Comparison of ENCODE assay signal across 15 cellular contexts in the genomic region with DNA sequence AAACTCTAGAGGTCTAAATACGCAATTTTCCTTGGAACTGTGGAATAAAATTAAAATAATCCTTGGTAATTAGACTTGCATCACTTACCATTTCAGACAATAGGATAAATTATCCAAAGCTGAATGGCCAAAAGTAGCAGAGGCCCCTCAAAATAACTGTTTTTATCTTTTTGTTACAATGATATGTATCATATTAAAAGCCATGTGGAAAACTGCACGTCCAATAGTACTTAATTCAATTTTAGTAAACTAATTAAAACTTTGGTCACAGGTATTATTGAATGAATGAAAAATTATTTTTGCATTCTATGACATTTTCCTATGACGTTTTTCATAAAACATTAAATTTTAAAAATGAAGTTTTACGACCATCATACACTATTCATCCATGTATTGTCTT.
DNase-seq lines count a peak whose midpoint lies in the region; ATAC-seq and TF ChIP-seq lines count a peak whose summit lies in the region.
"Had no signal": no experiment of that assay in that cellular context is flagged by ENCODE, and none has a peak within 500 bp of the region (broad histone marks: within the 10 kb centered on the region; RNA-seq: fewer than 3 reads in every experiment).

No MANE protein-coding gene starts in this region.

- H3K36me3 ChIP-seq in neural progenitor cell: peaks cover 19% of the 10 kb centered on the region

- H3K79me2 ChIP-seq in neural progenitor cell (ENCODE audit: low read depth): peaks cover 16% of the 10 kb centered on the region

- no peak overlapping the region for H2AFZ ChIP-seq in neural progenitor cell (replicated peaks)
- H2AFZ ChIP-seq: GM23248 had no signal

- H3F3A ChIP-seq in neural progenitor cell (ENCODE audit: low read depth): peaks cover 34% of the 10 kb centered on the region

- H3K27me3 ChIP-seq in dorsolateral prefrontal cortex (no peaks in the 10 kb centered on the region), neural progenitor cell (no peaks in the 10 kb centered on the region)

- no peaks in the 10 kb centered on the region for H3K9me3 Mint-ChIP-seq in neural progenitor cell
- no peaks in the 10 kb centered on the region for H3K9me3 Mint-ChIP-seq in chondrocyte (ENCODE audit: low read depth)
- H3K9me3 Mint-ChIP-seq: CD4-positive, alpha-beta memory T cell had no signal

- H3K4me1 Mint-ChIP-seq in neural progenitor cell: peaks cover 27% of the 10 kb centered on the region
- no peaks in the 10 kb centered on the region for H3K4me1 Mint-ChIP-seq in chondrocyte (ENCODE audit: low read depth)

- H3K27me3 Mint-ChIP-seq in neural progenitor cell (ENCODE audit: insufficient read depth, low read depth): no peaks in the 10 kb centered on the region
- no peaks in the 10 kb centered on the region for H3K27me3 Mint-ChIP-seq in chondrocyte (ENCODE audit: low read depth)
- H3K27me3 Mint-ChIP-seq: B cell; CD4-positive, alpha-beta memory T cell had no signal

- DNase-seq in SK-N-DZ (ENCODE audit: low spot score) (peak; percentile 3), dorsolateral prefrontal cortex (no peak), neural progenitor cell (ENCODE audit: low spot score) (no peak), T-helper 1 cell (no peak), chondrocyte (ENCODE audit: low spot score) (no peak)
- DNase-seq in activated CD8-positive, alpha-beta memory T cell treated with anti-CD3 and anti-CD28 coated beads for 24 hours: no peak
- DNase-seq: C1 segment of cervical spinal cord; CD4-positive, alpha-beta memory T cell; DMS79 treated with DMSO at 0.1 percent for 48 hours; EL; GM23248; IMR-90 had no signal

- H3K4me3 ChIP-seq in dorsolateral prefrontal cortex: peak overlapping the region in 1 of 59 donors; percentile 32
- H3K4me3 ChIP-seq in neural progenitor cell: no peak overlapping the region
- H3K4me3 ChIP-seq: GM23248 had no signal

- no peak overlapping the region for H3K27ac Mint-ChIP-seq in neural progenitor cell
- H3K27ac Mint-ChIP-seq in chondrocyte (ENCODE audit: unreplicated experiment): no peak overlapping the region
- H3K27ac Mint-ChIP-seq: B cell had no signal

- ATAC-seq in HG03342 (IDR thresholded peaks at IDR 0.05; ENCODE audit: unreplicated experiment): no peak
- ATAC-seq: HCT116 had no signal

- peak overlapping the region; percentile 6 for H3K4me2 ChIP-seq in neural progenitor cell

- no peaks in the 10 kb centered on the region for H3K9me3 ChIP-seq in neural progenitor cell (ENCODE audit: low read depth)

- no peak for TF ChIP-seq CTCF in dorsolateral prefrontal cortex (IDR thresholded peaks at IDR 0.05 in 54 of 56, conservative IDR thresholded peaks at IDR 0.05 in 2 of 56; ENCODE audit: low read depth in 1 of 56, partially characterized antibody in 56 of 56)
- TF ChIP-seq CTCF in neural progenitor cell (IDR thresholded peaks at IDR 0.05): no peak
- TF ChIP-seq CTCF in chondrocyte (IDR thresholded peaks at IDR 0.05): no peak

- H3K36me3 Mint-ChIP-seq in neural progenitor cell: peaks cover 30% of the 10 kb centered on the region
- H3K36me3 Mint-ChIP-seq in chondrocyte (ENCODE audit: low read depth): peaks cover 7% of the 10 kb centered on the region

- H3K4me1 ChIP-seq in neural progenitor cell: peaks cover 43% of the 10 kb centered on the region

- H3K4me3 Mint-ChIP-seq in neural progenitor cell (no peak overlapping the region), chondrocyte (ENCODE audit: unreplicated experiment) (no peak overlapping the region)
- H3K4me3 Mint-ChIP-seq: B cell; CD4-positive, alpha-beta memory T cell had no signal

- H3K27ac ChIP-seq in dorsolateral prefrontal cortex: peak overlapping the region in 58 of 59 donors; percentile 19 to 97 (median 89)
- peak overlapping the region; percentile 64 for H3K27ac ChIP-seq in neural progenitor cell
- H3K27ac ChIP-seq: GM23248 had no signal

- intact Hi-C loops in dorsolateral prefrontal cortex (cut with DNase I): no loop called here

- H3K9ac ChIP-seq in neural progenitor cell: no peak overlapping the region
- H3K9ac ChIP-seq: GM23248 had no signal

- H4K20me1 ChIP-seq in neural progenitor cell (ENCODE audit: low read depth): no peaks in the 10 kb centered on the region
